Comparison of ENCODE assay signal across 17 cellular contexts in the genomic region with DNA sequence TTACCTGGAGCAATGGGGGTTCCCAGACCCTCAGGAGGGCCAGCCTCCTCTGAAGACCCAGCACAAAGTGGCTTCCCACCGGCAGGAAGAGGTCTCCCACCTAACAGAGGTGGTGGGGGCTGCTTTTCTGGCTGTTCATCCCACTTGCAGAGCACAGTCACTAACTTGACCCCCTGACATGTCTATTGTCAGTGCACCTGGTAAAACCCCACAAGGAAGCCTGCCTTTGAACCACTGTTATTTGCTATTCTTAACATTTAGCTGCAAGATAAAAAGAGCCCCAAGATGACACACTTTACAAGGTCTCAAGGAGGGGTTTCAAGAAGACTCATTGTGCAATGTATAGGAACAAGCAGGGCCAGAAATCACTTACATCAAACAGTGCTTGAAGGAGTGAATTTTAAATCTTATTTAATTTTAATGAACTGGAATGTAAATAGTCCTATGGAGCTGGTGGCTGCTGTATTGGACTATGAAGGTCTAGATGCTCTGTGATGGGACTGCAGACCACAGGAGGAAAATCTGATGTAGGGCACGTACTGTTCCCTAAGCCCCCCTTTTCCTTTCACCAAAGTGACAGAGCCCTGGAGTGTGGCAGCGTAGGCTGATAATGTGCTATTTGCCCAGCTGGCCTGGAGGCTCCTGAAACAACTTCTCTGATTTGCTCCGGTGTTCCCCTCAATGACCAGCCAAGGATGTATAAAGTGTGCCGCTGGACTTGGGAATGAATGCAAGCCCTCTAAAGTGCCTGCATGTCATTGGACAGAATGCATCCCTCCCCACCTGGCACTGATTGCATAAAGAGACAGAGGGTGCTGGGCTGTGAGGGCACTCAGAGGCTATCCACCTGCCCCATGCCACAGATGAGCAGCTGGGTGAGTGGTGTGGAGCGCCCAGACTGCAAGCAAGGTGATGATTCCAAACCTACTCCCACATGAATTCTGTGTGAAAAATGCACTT.
A peak's percentile ranks its signal among the peaks of the same experiment; 100 is the strongest.
DNase-seq lines count a peak whose midpoint lies in the region; ATAC-seq, FAIRE-seq and TF ChIP-seq lines count a peak whose summit lies in the region.
"Had no signal": no experiment of that assay in that cellular context is flagged by ENCODE, and none has a peak within 500 bp of the region (broad histone marks: within the 10 kb centered on the region; RNA-seq: fewer than 3 reads in every experiment).

No MANE protein-coding gene starts in this region.

- no peaks in the 10 kb centered on the region for H3K79me2 ChIP-seq in SK-N-SH (ENCODE audit: insufficient read depth)
- H3K79me2 ChIP-seq in mammary epithelial cell (ENCODE audit: insufficient read depth, low read length): no peaks in the 10 kb centered on the region
- H3K79me2 ChIP-seq: parathyroid adenoma had no signal

- CTCF ChIA-PET in SK-N-SH (lab: Yijun Ruan, JAX) (interaction anchor here (1.1 to 2.6 kb wide), 2 partner anchors 9 to 16 kb away, joined by 3 to 7 read pairs; no protein-coding TSS in a partner anchor), mammary epithelial cell (lab: Charles Lee; ENCODE audit: low non-redundant PET) (no interaction called here)

- POLR2A ChIA-PET in SK-N-SH (lab: Yijun Ruan, JAX): no interaction called here

- no peak for TF ChIP-seq POLR2A in GM12892 (IDR thresholded peaks at IDR 0.05; ENCODE audit: low read depth, low read length)

- TF ChIP-seq EP300 in SK-N-SH (IDR thresholded peaks at IDR 0.05; ENCODE audit: borderline replicate concordance in 1 of 2, low read depth in 1 of 2, low read length in 1 of 2): no peak

- H2AFZ ChIP-seq in SK-N-SH (ENCODE audit: low read depth) (no peak overlapping the region), mammary epithelial cell (ENCODE audit: low read depth, low read length) (no peak overlapping the region)
- H2AFZ ChIP-seq: parathyroid adenoma had no signal

- TF ChIP-seq RAD21 in SK-N-SH (IDR thresholded peaks at IDR 0.05; ENCODE audit: low read length): no peak

- H3K4me1 Mint-ChIP-seq in activated T-helper 1 cell treated with anti-CD3 and anti-CD28 coated beads, Interleukin-12 subunit alpha, Interleukin-12 subunit beta, Interleukin-2, Interleukin-4 antibody, amounts not matched to agents 30 ng/mL and 10 ng/mL and 1 ng/mL, durations not matched to agents 14 hours and 24 hours and 36 hours (ENCODE audit: low read depth): peaks cover 62% of the 10 kb centered on the region
- peaks cover 8% of the 10 kb centered on the region for H3K4me1 Mint-ChIP-seq in stimulated activated effector memory CD8-positive, alpha-beta T cell treated with anti-CD3 and anti-CD28 coated beads, Interleukin-12 subunit alpha, Interleukin-12 subunit beta, amount 100 ng/mL, for 72 hours
- H3K4me1 Mint-ChIP-seq: activated T-helper 17 cell treated with anti-CD3 and anti-CD28 coated beads, Interleukin-2, amount 50 U/mL, for 72 hours had no signal

- DNase-seq in SIG-M5 treated with dmso at 0.1 percent for 504 hours (lab: John Stamatoyannopoulos, UW; ENCODE audit: unreplicated experiment) (peak; percentile 60), SIG-M5 (lab: John Stamatoyannopoulos, UW) (no peak), GM12892 (ENCODE audit: insufficient read length) (no peak), SK-N-SH (no peak), mammary epithelial cell (no peak)
- no peak for DNase-seq in activated T-helper 1 cell treated with anti-CD3 and anti-CD28 coated beads, Interleukin-12 subunit alpha, Interleukin-12 subunit beta, Interleukin-2, Interleukin-4 antibody, amounts not matched to agents 30 ng/mL and 10 ng/mL and 1 ng/mL, durations not matched to agents 14 hours and 24 hours and 36 hours (ENCODE audit: low spot score)
- no peak for DNase-seq in stimulated activated effector memory CD8-positive, alpha-beta T cell treated with anti-CD3 and anti-CD28 coated beads, Interleukin-12 subunit alpha, Interleukin-12 subunit beta, amount 100 ng/mL, for 72 hours (ENCODE audit: low spot score in 2 of 2)
- DNase-seq: activated CD4-positive, alpha-beta T cell treated with anti-CD3 and anti-CD28 coated beads, Interleukin-2, amount 50 U/mL, for 4 hours; COR-L47; cortex of kidney; NCI-H82; stimulated activated CD4-positive, alpha-beta T cell treated with anti-CD3 and anti-CD28 coated beads, Interleukin-12 subunit alpha, Interleukin-12 subunit beta, amount 100 ng/mL, for 4 hours; T1000 had no signal

- H3K4me3 Mint-ChIP-seq in activated T-helper 1 cell treated with anti-CD3 and anti-CD28 coated beads, Interleukin-12 subunit alpha, Interleukin-12 subunit beta, Interleukin-2, Interleukin-4 antibody, amounts not matched to agents 30 ng/mL and 10 ng/mL and 1 ng/mL, durations not matched to agents 14 hours and 24 hours and 36 hours: peak overlapping the region; percentile 58
- H3K4me3 Mint-ChIP-seq in stimulated activated effector memory CD8-positive, alpha-beta T cell treated with anti-CD3 and anti-CD28 coated beads, Interleukin-12 subunit alpha, Interleukin-12 subunit beta, amount 100 ng/mL, for 72 hours: no peak overlapping the region
- H3K4me3 Mint-ChIP-seq: activated T-helper 17 cell treated with anti-CD3 and anti-CD28 coated beads, Interleukin-2, amount 50 U/mL, for 72 hours had no signal

- H4K20me1 ChIP-seq in SK-N-SH (ENCODE audit: insufficient read depth) (no peaks in the 10 kb centered on the region), mammary epithelial cell (ENCODE audit: insufficient read depth, low read length) (no peaks in the 10 kb centered on the region)

- TF ChIP-seq CTCF in SK-N-SH (IDR thresholded peaks at IDR 0.05): no peak
- TF ChIP-seq CTCF in mammary epithelial cell (conservative IDR thresholded peaks at IDR 0.05 in 1 of 2, IDR thresholded peaks at IDR 0.05 in 1 of 2; ENCODE audit: extremely low read depth in 1 of 2, insufficient read depth in 1 of 2, low read depth in 1 of 2, low read length in 2 of 2): no peak

- ATAC-seq in stimulated activated effector memory CD8-positive, alpha-beta T cell treated with anti-CD3 and anti-CD28 coated beads, Interleukin-12 subunit alpha, Interleukin-12 subunit beta, amount 100 ng/mL, for 72 hours: no peak
- no peak for ATAC-seq in GM18511 (IDR thresholded peaks at IDR 0.05; ENCODE audit: unreplicated experiment)

- peak overlapping the region; percentile 77 for H3K27ac Mint-ChIP-seq in activated T-helper 1 cell treated with anti-CD3 and anti-CD28 coated beads, Interleukin-12 subunit alpha, Interleukin-12 subunit beta, Interleukin-2, Interleukin-4 antibody, amounts not matched to agents 30 ng/mL and 10 ng/mL and 1 ng/mL, durations not matched to agents 14 hours and 24 hours and 36 hours
- peak overlapping the region; percentile 2 for H3K27ac Mint-ChIP-seq in stimulated activated effector memory CD8-positive, alpha-beta T cell treated with anti-CD3 and anti-CD28 coated beads, Interleukin-12 subunit alpha, Interleukin-12 subunit beta, amount 100 ng/mL, for 72 hours
- H3K27ac Mint-ChIP-seq: activated T-helper 17 cell treated with anti-CD3 and anti-CD28 coated beads, Interleukin-2, amount 50 U/mL, for 72 hours had no signal

- H3K27me3 ChIP-seq in SK-N-SH (ENCODE audit: insufficient read depth) (no peaks in the 10 kb centered on the region), mammary epithelial cell (ENCODE audit: insufficient read depth, low read length) (no peaks in the 10 kb centered on the region)

- intact Hi-C loops in activated T-helper 1 cell treated with anti-CD3 and anti-CD28 coated beads, Interleukin-12 subunit alpha, Interleukin-12 subunit beta, Interleukin-2, Interleukin-4 antibody, amounts not matched to agents 30 ng/mL and 10 ng/mL and 1 ng/mL, durations not matched to agents 14 hours and 24 hours and 36 hours (cut with micrococcal nuclease): loop anchor here (2.0 kb wide), 3 partner anchors 15 to 731 kb away; no protein-coding TSS in a partner anchor
- intact Hi-C loops in mammary epithelial cell (cut with micrococcal nuclease): no loop called here

- WGBS in SK-N-SH (ENCODE audit: low lambda C conversion rate): 97% methylated on average over 4 of the region's 6 CpGs
- WGBS in mammary epithelial cell (ENCODE audit: low coverage, missing lambda C conversion rate): 96% methylated on average over 6 of the region's 6 CpGs

- no peak overlapping the region for H3K27ac ChIP-seq in SK-N-SH (ENCODE audit: low read depth in 2 of 2, low read length in 1 of 2)
- H3K27ac ChIP-seq in mammary epithelial cell (ENCODE audit: insufficient read depth, low read depth, low read length): no peak overlapping the region
- H3K27ac ChIP-seq: parathyroid adenoma had no signal

- H3F3A ChIP-seq in SK-N-SH (replicated peaks; ENCODE audit: insufficient read depth): no peaks in the 10 kb centered on the region

- no peaks in the 10 kb centered on the region for H3K4me1 ChIP-seq in SK-N-SH (ENCODE audit: control insufficient read depth in 1 of 2, insufficient read depth in 2 of 2, low read depth in 1 of 2, low read length in 1 of 2)
- H3K4me1 ChIP-seq in mammary epithelial cell (ENCODE audit: insufficient read depth, low read length): no peaks in the 10 kb centered on the region
- H3K4me1 ChIP-seq: parathyroid adenoma had no signal

- no TSS peak for BruUV-seq in mammary epithelial cell (replicated peaks; lab: Mats Ljungman, UMichigan)

- no peaks in the 10 kb centered on the region for H3K9me3 Mint-ChIP-seq in activated T-helper 1 cell treated with anti-CD3 and anti-CD28 coated beads, Interleukin-12 subunit alpha, Interleukin-12 subunit beta, Interleukin-2, Interleukin-4 antibody, amounts not matched to agents 30 ng/mL and 10 ng/mL and 1 ng/mL, durations not matched to agents 14 hours and 24 hours and 36 hours
- peaks cover 4% of the 10 kb centered on the region for H3K9me3 Mint-ChIP-seq in stimulated activated effector memory CD8-positive, alpha-beta T cell treated with anti-CD3 and anti-CD28 coated beads, Interleukin-12 subunit alpha, Interleukin-12 subunit beta, amount 100 ng/mL, for 72 hours
- H3K9me3 Mint-ChIP-seq: activated T-helper 17 cell treated with anti-CD3 and anti-CD28 coated beads, Interleukin-2, amount 50 U/mL, for 72 hours had no signal

- H3K27me3 Mint-ChIP-seq in activated T-helper 1 cell treated with anti-CD3 and anti-CD28 coated beads, Interleukin-12 subunit alpha, Interleukin-12 subunit beta, Interleukin-2, Interleukin-4 antibody, amounts not matched to agents 30 ng/mL and 10 ng/mL and 1 ng/mL, durations not matched to agents 14 hours and 24 hours and 36 hours (ENCODE audit: insufficient read depth): no peaks in the 10 kb centered on the region

- no peak overlapping the region for H3K9ac ChIP-seq in SK-N-SH
- H3K9ac ChIP-seq in mammary epithelial cell (ENCODE audit: insufficient read depth, low read length): no peak overlapping the region
- H3K9ac ChIP-seq: parathyroid adenoma had no signal

- H3K4me2 ChIP-seq in SK-N-SH: no peak overlapping the region
- no peak overlapping the region for H3K4me2 ChIP-seq in mammary epithelial cell (ENCODE audit: insufficient read depth, low read depth, low read length)

- H3K36me3 Mint-ChIP-seq in activated T-helper 1 cell treated with anti-CD3 and anti-CD28 coated beads, Interleukin-12 subunit alpha, Interleukin-12 subunit beta, Interleukin-2, Interleukin-4 antibody, amounts not matched to agents 30 ng/mL and 10 ng/mL and 1 ng/mL, durations not matched to agents 14 hours and 24 hours and 36 hours (ENCODE audit: low read depth): peaks cover 8% of the 10 kb centered on the region
- H3K36me3 Mint-ChIP-seq in stimulated activated effector memory CD8-positive, alpha-beta T cell treated with anti-CD3 and anti-CD28 coated beads, Interleukin-12 subunit alpha, Interleukin-12 subunit beta, amount 100 ng/mL, for 72 hours: no peaks in the 10 kb centered on the region

- in situ Hi-C loops in mammary epithelial cell (cut with MboI; ENCODE audit: low sequenced_read_pairs in 2 of 2): no loop called here

- no peaks in the 10 kb centered on the region for H3K9me2 ChIP-seq in SK-N-SH

- H3K36me3 ChIP-seq in SK-N-SH (replicated peaks in 1 of 2; ENCODE audit: control insufficient read depth in 1 of 2, insufficient read depth in 2 of 2, low read length in 1 of 2) (peaks cover 9 to 21% of the 10 kb centered on the region in 2 experiments), mammary epithelial cell (ENCODE audit: insufficient read depth, low read length) (peaks cover 10% of the 10 kb centered on the region)

- dilution Hi-C loops in mammary epithelial cell (cut with HindIII; ENCODE audit: low sequenced_read_pairs): no loop called here

- no peaks in the 10 kb centered on the region for H3K9me3 ChIP-seq in SK-N-SH
- H3K9me3 ChIP-seq in mammary epithelial cell (replicated peaks; ENCODE audit: insufficient read depth, low read length): no peaks in the 10 kb centered on the region

- FAIRE-seq in GM12892 (lab: Jason Lieb, UNC): peak; percentile 71
- FAIRE-seq: G401.6 had no signal

- H3K4me3 ChIP-seq in SK-N-SH (ENCODE audit: low read depth in 2 of 2, low read length in 1 of 2): no peak overlapping the region
- H3K4me3 ChIP-seq in mammary epithelial cell (replicated peaks in 1 of 3; ENCODE audit: insufficient read depth in 1 of 3, low read depth in 2 of 3, low read length in 3 of 3): no peak overlapping the region
